ENCODE assay signal across 1 cellular context in genomic region chr19:44682807-44683206, GRCh38.
A peak's percentile ranks its signal among the peaks of the same experiment; 100 is the strongest.
TF ChIP-seq lines count a peak whose summit lies in the region.

No MANE protein-coding gene starts in this region.

TF ChIP-seq in HEK293, 187 proteins besides CTCF, POLR2A, EP300 and RAD21:
- TF ChIP-seq, protein P1, sequence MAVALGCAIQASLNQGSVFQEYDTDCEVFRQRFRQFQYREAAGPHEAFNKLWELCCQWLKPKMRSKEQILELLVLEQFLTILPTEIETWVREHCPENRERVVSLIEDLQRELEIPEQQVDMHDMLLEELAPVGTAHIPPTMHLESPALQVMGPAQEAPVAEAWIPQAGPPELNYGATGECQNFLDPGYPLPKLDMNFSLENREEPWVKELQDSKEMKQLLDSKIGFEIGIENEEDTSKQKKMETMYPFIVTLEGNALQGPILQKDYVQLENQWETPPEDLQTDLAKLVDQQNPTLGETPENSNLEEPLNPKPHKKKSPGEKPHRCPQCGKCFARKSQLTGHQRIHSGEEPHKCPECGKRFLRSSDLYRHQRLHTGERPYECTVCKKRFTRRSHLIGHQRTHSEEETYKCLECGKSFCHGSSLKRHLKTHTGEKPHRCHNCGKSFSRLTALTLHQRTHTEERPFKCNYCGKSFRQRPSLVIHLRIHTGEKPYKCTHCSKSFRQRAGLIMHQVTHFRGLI (tag by site-specific recombination; IDR thresholded peaks at IDR 0.05), result no peak
- TF ChIP-seq ZNF596 (tag by site-specific recombination; IDR thresholded peaks at IDR 0.05) (peak; percentile 60; the same call in 1 of the 2 replicates), ZNF768 (tag by site-specific recombination; IDR thresholded peaks at IDR 0.05) (peak; percentile 67; the same call in 1 of the 2 replicates), PRDM1 (tag by site-specific recombination; IDR thresholded peaks at IDR 0.05) (peak; percentile 88), ZNF366 (tag by site-specific recombination; conservative IDR thresholded peaks at IDR 0.05) (0 out of 2 replicates have a peak, but pooled peaks have one; percentile 24)
- TF ChIP-seq, protein P2, sequence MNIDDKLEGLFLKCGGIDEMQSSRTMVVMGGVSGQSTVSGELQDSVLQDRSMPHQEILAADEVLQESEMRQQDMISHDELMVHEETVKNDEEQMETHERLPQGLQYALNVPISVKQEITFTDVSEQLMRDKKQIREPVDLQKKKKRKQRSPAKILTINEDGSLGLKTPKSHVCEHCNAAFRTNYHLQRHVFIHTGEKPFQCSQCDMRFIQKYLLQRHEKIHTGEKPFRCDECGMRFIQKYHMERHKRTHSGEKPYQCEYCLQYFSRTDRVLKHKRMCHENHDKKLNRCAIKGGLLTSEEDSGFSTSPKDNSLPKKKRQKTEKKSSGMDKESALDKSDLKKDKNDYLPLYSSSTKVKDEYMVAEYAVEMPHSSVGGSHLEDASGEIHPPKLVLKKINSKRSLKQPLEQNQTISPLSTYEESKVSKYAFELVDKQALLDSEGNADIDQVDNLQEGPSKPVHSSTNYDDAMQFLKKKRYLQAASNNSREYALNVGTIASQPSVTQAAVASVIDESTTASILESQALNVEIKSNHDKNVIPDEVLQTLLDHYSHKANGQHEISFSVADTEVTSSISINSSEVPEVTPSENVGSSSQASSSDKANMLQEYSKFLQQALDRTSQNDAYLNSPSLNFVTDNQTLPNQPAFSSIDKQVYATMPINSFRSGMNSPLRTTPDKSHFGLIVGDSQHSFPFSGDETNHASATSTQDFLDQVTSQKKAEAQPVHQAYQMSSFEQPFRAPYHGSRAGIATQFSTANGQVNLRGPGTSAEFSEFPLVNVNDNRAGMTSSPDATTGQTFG (tag by site-specific recombination; IDR thresholded peaks at IDR 0.05; ENCODE audit: borderline replicate concordance), result no peak
